Comparison of ENCODE assay signal across 26 cellular contexts in genomic region chr21:19475525-19475924, GRCh38.
DNase-seq lines count a peak whose midpoint lies in the region; ATAC-seq, FAIRE-seq and TF ChIP-seq lines count a peak whose summit lies in the region.
"Had no signal": no experiment of that assay in that cellular context is flagged by ENCODE, and none has a peak within 500 bp of the region (broad histone marks: within the 10 kb centered on the region; RNA-seq: fewer than 3 reads in every experiment).

No MANE protein-coding gene starts in this region.

- TF ChIP-seq RAD21 in HepG2 (CRISPR knock-in tag; IDR thresholded peaks at IDR 0.05), result no peak

- H3K4me1 ChIP-seq in HepG2 (ENCODE audit: insufficient read depth, low read length) (no peaks in the 10 kb centered on the region), right lobe of liver (no peaks in the 10 kb centered on the region), mesenchymal stem cell (ENCODE audit: control insufficient read depth, insufficient read depth, low read depth, low read length) (no peaks in the 10 kb centered on the region), testis (no peaks in the 10 kb centered on the region)

- no peak overlapping the region for H2BK5ac ChIP-seq in mesenchymal stem cell (ENCODE audit: low read depth, low read length, poor library complexity, severe bottlenecking)

- TF ChIP-seq POLR2A in HepG2 (IDR thresholded peaks at IDR 0.05; ENCODE audit: insufficient read depth in 1 of 2, low read depth in 2 of 2, low read length in 2 of 2) (no peak), right lobe of liver (IDR thresholded peaks at IDR 0.05) (no peak), testis (IDR thresholded peaks at IDR 0.05) (no peak)

- no peak for DNase-seq in HepG2 (ENCODE audit: low spot score)
- no peak for DNase-seq in right lobe of liver
- DNase-seq in choroid plexus epithelial cell (ENCODE audit: low read depth), result peak; percentile 92
- peak; percentile 32 for DNase-seq in mesenchymal stem cell
- no peak for DNase-seq in testis
- no peak for DNase-seq in LoVo (ENCODE audit: low spot score)
- DNase-seq in ureter (ENCODE audit: low spot score), result no peak
- DNase-seq: 8988T, ACHN, BE2C, Calu3, DND-41, NCI-H1048, NCI-H1417, NCI-H1694, NCI-H2029 treated with DMSO at 0.1 percent for 48 hours, NCI-H2227 treated with DMSO at 0.1 percent for 48 hours, NCI-H510A, NCI-H69, SHP77 had no signal

- H2AK5ac ChIP-seq in mesenchymal stem cell (ENCODE audit: low read length, severe bottlenecking), result no peak overlapping the region

- no peak for TF ChIP-seq CTCF in HepG2 (CRISPR knock-in tag; IDR thresholded peaks at IDR 0.05)
- TF ChIP-seq CTCF in right lobe of liver (IDR thresholded peaks at IDR 0.05), result no peak
- TF ChIP-seq CTCF in choroid plexus epithelial cell (conservative IDR thresholded peaks at IDR 0.05; ENCODE audit: low read depth, low read length), result no peak
- TF ChIP-seq CTCF in testis (IDR thresholded peaks at IDR 0.05), result no peak

- H3K9me3 ChIP-seq in HepG2 (ENCODE audit: low read length), result peaks cover 94% of the 10 kb centered on the region
- H3K9me3 ChIP-seq in right lobe of liver, result no peaks in the 10 kb centered on the region
- H3K9me3 ChIP-seq in mesenchymal stem cell (ENCODE audit: control insufficient read depth, low read length), result peaks cover 18% of the 10 kb centered on the region
- H3K9me3 ChIP-seq in testis, result no peaks in the 10 kb centered on the region
- H3K9me3 ChIP-seq: BE2C had no signal

- POLR2A ChIA-PET in HepG2 (lab: Yijun Ruan, JAX), result no interaction called here

- TF ChIP-seq EP300 in HepG2 (IDR thresholded peaks at IDR 0.05; ENCODE audit: low read depth in 2 of 2, low read length in 2 of 2) (no peak), HepG2 (CRISPR knock-in tag; IDR thresholded peaks at IDR 0.05; ENCODE audit: borderline replicate concordance) (no peak)

- in situ Hi-C loops in HepG2 (cut with HindIII; ENCODE audit: extremely low pct_ligation_motif_present, low pct_unique_long_range_greater_than_20kb), result no loop called here

- no peak for FAIRE-seq in HepG2 (lab: Jason Lieb, UNC)
- FAIRE-seq: GM12892, H1 had no signal

- no peak overlapping the region for H4K8ac ChIP-seq in mesenchymal stem cell (ENCODE audit: low read length)

- no TSS peak for BruUV-seq in HepG2 (replicated peaks; lab: Mats Ljungman, UMichigan)

- H3K4me3 ChIP-seq in HepG2 (replicated peaks in 1 of 3; ENCODE audit: insufficient read depth in 1 of 3, low read depth in 2 of 3, low read length in 3 of 3), result no peak overlapping the region
- no peak overlapping the region for H3K4me3 ChIP-seq in right lobe of liver
- no peak overlapping the region for H3K4me3 ChIP-seq in choroid plexus epithelial cell (ENCODE audit: low read depth, low read length)
- no peak overlapping the region for H3K4me3 ChIP-seq in mesenchymal stem cell (ENCODE audit: insufficient read depth in 1 of 2, low read depth in 1 of 2, low read length in 2 of 2)
- H3K4me3 ChIP-seq in testis, result no peak overlapping the region

- no peak overlapping the region for H2BK120ac ChIP-seq in mesenchymal stem cell (ENCODE audit: low read depth, low read length)

- no peak overlapping the region for H3K4ac ChIP-seq in mesenchymal stem cell (ENCODE audit: low read depth in 1 of 2, low read length in 2 of 2)

- WGBS in HepG2 (ENCODE audit: low lambda C conversion rate), result 0% methylated on average over 1 of the region's 1 CpG
- 62% methylated on average over 1 of the region's 1 CpG for WGBS in right lobe of liver (ENCODE audit: insufficient coverage, low coverage, low lambda C conversion rate, missing lambda C conversion rate)
- 22% methylated on average over 1 of the region's 1 CpG for WGBS in mesenchymal stem cell
- 55 to 77% methylated on average over 1 of the region's 1 CpG for WGBS in testis, 2 donors

- H2AFZ ChIP-seq in HepG2 (ENCODE audit: low read length) (no peak overlapping the region), mesenchymal stem cell (ENCODE audit: low read depth, low read length) (no peak overlapping the region)

- no peaks in the 10 kb centered on the region for H3K36me3 ChIP-seq in HepG2 (replicated peaks in 1 of 2; ENCODE audit: control insufficient read depth in 1 of 2, insufficient read depth in 2 of 2, low read length in 2 of 2)
- H3K36me3 ChIP-seq in right lobe of liver, result no peaks in the 10 kb centered on the region
- H3K36me3 ChIP-seq in mesenchymal stem cell (ENCODE audit: control insufficient read depth in 1 of 2, insufficient read depth in 2 of 2, low read depth in 1 of 2, low read length in 2 of 2), result no peaks in the 10 kb centered on the region
- no peaks in the 10 kb centered on the region for H3K36me3 ChIP-seq in testis (ENCODE audit: low read depth, missing control alignments)
- H3K36me3 ChIP-seq: BE2C had no signal

- no peak overlapping the region for H4K91ac ChIP-seq in mesenchymal stem cell (ENCODE audit: low read length)

- ATAC-seq in HepG2 (no peak), right lobe of liver (no peak), GM21423 (IDR thresholded peaks at IDR 0.05; ENCODE audit: unreplicated experiment) (no peak)
- ATAC-seq: Panc1 had no signal

- no peaks in the 10 kb centered on the region for H3K79me2 ChIP-seq in HepG2 (ENCODE audit: insufficient read depth, low read length)

- no peaks in the 10 kb centered on the region for H3K79me1 ChIP-seq in mesenchymal stem cell (replicated peaks; ENCODE audit: low read length, poor library complexity, severe bottlenecking)

- H3K23ac ChIP-seq in mesenchymal stem cell (ENCODE audit: low read length in 2 of 2), result no peak overlapping the region

- no peak overlapping the region for H2BK15ac ChIP-seq in mesenchymal stem cell (ENCODE audit: low read depth, poor library complexity, severe bottlenecking)

- intact Hi-C loops in HepG2 (cut with micrococcal nuclease; ENCODE audit: unreplicated experiment) (no loop called here), right lobe of liver (cut with DNase I) (no loop called here), testis (cut with DNase I; ENCODE audit: low total_unique reads) (no loop called here)

- CTCF ChIA-PET in HepG2 (lab: Yijun Ruan, JAX; ENCODE audit: low intra/inter-chr PET ratio, low total read pairs), result no interaction called here

- no peaks in the 10 kb centered on the region for H4K20me1 ChIP-seq in HepG2 (ENCODE audit: insufficient read depth, low read length)

- H3K14ac ChIP-seq in mesenchymal stem cell (ENCODE audit: low read length in 2 of 2), result no peak overlapping the region

- H3K27me3 ChIP-seq in HepG2 (ENCODE audit: control insufficient read depth in 1 of 2, insufficient read depth in 2 of 2, low read length in 2 of 2) (no peaks in the 10 kb centered on the region), right lobe of liver (no peaks in the 10 kb centered on the region), mesenchymal stem cell (ENCODE audit: control insufficient read depth in 1 of 2, insufficient read depth in 1 of 2, low read length in 2 of 2) (no peaks in the 10 kb centered on the region), testis (no peaks in the 10 kb centered on the region)
- H3K27me3 ChIP-seq: BE2C had no signal

- H3K18ac ChIP-seq in mesenchymal stem cell (ENCODE audit: low read depth in 1 of 2, low read length in 2 of 2), result no peak overlapping the region

- no peak overlapping the region for H2BK12ac ChIP-seq in mesenchymal stem cell (ENCODE audit: low read length in 2 of 2)

- H3K9ac ChIP-seq in HepG2 (ENCODE audit: insufficient read depth, low read depth, low read length) (no peak overlapping the region), mesenchymal stem cell (ENCODE audit: low read length) (no peak overlapping the region)
- H3K9ac ChIP-seq: KMS-11 had no signal

- H3K27ac ChIP-seq in HepG2 (ENCODE audit: extremely low read length, insufficient read depth, low read length) (no peak overlapping the region), right lobe of liver (no peak overlapping the region), mesenchymal stem cell (ENCODE audit: low read length, poor library complexity, severe bottlenecking) (no peak overlapping the region), testis (no peak overlapping the region)
- H3K27ac ChIP-seq: KMS-11, RWPE1 had no signal

- H3K4me2 ChIP-seq in HepG2 (ENCODE audit: low read depth, low read length) (no peak overlapping the region), mesenchymal stem cell (ENCODE audit: low read length, poor library complexity, severe bottlenecking) (no peak overlapping the region)
- H3K4me2 ChIP-seq: KMS-11 had no signal

TF ChIP-seq in HepG2, 621 proteins besides CTCF, POLR2A, EP300 and RAD21 (continues in another document):
- peak; percentile 55 for TF ChIP-seq MAFF (IDR thresholded peaks at IDR 0.05; ENCODE audit: low read depth, low read length)

Comparison
In these comparisons a context has a peak if more than half of its experiments do, and no peak if none do; other contexts are left out.
1. DNase-seq: peak in choroid plexus epithelial cell (single experiment) and mesenchymal stem cell (single experiment); none in HepG2 (single experiment), right lobe of liver (0 of 3), testis (single experiment), LoVo (single experiment) and ureter (single experiment).